In the genomic region with DNA sequence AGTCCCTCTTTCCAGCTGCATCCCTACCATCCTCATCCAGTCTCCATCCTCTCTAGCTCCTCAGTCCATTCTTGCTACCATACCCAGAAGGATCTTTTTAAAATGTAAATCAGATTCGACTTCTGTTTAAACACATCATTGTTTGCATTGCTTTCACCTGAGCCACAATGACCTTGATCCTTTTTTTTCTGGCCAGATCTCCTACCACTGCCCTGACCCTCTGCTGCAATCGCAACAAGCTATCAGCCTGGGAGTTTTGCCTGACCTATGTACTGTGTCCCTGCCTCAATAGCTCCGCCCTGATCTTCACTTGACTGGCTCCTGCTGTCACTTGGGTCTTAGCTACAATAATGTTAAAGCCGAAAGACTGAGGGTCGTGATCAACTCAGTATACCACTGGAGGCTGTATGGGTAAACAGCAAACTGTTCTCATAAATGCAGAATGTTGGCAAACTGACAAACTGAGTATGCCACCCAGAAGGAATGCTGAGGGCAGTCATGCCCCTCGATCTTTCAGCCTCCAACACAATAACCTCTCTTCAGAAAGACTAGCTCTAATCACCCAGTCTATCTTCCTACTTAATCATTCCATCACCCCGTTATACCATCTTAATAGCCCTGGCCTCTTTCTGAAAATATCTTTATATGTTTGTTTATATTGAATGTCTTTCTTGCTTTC, we compare ENCODE assay signal across 1 cellular context.
TF ChIP-seq lines count a peak whose summit lies in the region.

No MANE protein-coding gene starts in this region.

TF ChIP-seq in IMR-90, 13 proteins besides CTCF, POLR2A, EP300 and RAD21:
- TF ChIP-seq BHLHE40 (IDR thresholded peaks at IDR 0.05; ENCODE audit: low read depth, low read length) (no peak), MXI1 (IDR thresholded peaks at IDR 0.05; ENCODE audit: borderline replicate concordance, low read depth, low read length) (no peak), ELK1 (IDR thresholded peaks at IDR 0.05; ENCODE audit: borderline replicate concordance, low read depth, low read length) (no peak), FOS (IDR thresholded peaks at IDR 0.05; ENCODE audit: low read depth, low read length) (no peak), MAZ (IDR thresholded peaks at IDR 0.05; ENCODE audit: borderline replicate concordance, low read depth, low read length) (no peak), RCOR1 (IDR thresholded peaks at IDR 0.05; ENCODE audit: insufficient replicate concordance, low read length) (no peak), CEBPB (IDR thresholded peaks at IDR 0.05; ENCODE audit: low read depth, low read length) (no peak), MAFK (IDR thresholded peaks at IDR 0.05; ENCODE audit: low read depth, low read length) (no peak), RFX5 (IDR thresholded peaks at IDR 0.05; ENCODE audit: low read depth, low read length) (no peak), USF2 (IDR thresholded peaks at IDR 0.05; ENCODE audit: low read depth, low read length) (no peak), NFE2L2 (IDR thresholded peaks at IDR 0.05; ENCODE audit: low read depth, low read length) (no peak)
